Comparison of ENCODE assay signal across 21 cellular contexts in the genomic region with DNA sequence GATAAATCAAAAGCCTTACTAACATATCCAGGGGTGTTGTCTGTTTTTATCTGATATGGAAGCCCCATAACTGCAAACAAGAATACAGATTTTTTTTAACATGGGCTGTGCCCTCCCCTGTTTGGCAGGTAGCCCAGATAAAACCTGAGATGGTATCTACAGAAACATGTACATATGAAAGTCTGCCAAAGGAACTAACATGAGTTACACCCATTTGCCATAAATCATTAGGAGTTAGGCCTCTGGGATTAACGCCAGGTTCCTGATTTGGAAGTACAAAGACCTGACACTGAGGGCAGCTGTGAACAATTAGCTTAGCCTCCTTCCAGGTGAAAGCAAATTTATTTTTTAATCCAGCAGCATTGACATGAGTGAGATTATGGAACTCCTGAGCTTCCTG.
DNase-seq lines count a peak whose midpoint lies in the region; ATAC-seq and TF ChIP-seq lines count a peak whose summit lies in the region.
"Had no signal": no experiment of that assay in that cellular context is flagged by ENCODE, and none has a peak within 500 bp of the region (broad histone marks: within the 10 kb centered on the region; RNA-seq: fewer than 3 reads in every experiment).

No MANE protein-coding gene starts in this region.

- no peak for TF ChIP-seq CTCF in A673 (conservative IDR thresholded peaks at IDR 0.05; ENCODE audit: low read depth, low read length)

- BruUV-seq in A673 (replicated peaks; lab: Mats Ljungman, UMichigan) = no TSS peak

- H3K27ac ChIP-seq in A673 (ENCODE audit: low read depth, low read length, poor library complexity, severe bottlenecking) = no peak overlapping the region
- H3K27ac ChIP-seq: right atrium auricular region, upper lobe of left lung had no signal

- no peaks in the 10 kb centered on the region for H3K4me1 ChIP-seq in A673 (ENCODE audit: insufficient read depth, low read length, poor library complexity, severe bottlenecking)
- H3K4me1 ChIP-seq: right atrium auricular region, upper lobe of left lung had no signal

- no peak overlapping the region for H3K4me3 ChIP-seq in A673 (ENCODE audit: low read depth, low read length, poor library complexity, severe bottlenecking)
- H3K4me3 ChIP-seq: GM23338, lung, right atrium auricular region, upper lobe of left lung had no signal

- DNase-seq in DMS 273 (lab: John Stamatoyannopoulos, UW; ENCODE audit: unreplicated experiment) (peak; percentile 87), NCI-H1092 (lab: John Stamatoyannopoulos, UW) (peak; percentile 80), NCI-H446 (lab: John Stamatoyannopoulos, UW) (peak; percentile 81 to 94), iPS-NIHi11 (ENCODE audit: low spot score) (peak; percentile 17), amygdala (lab: John Stamatoyannopoulos, UW) (no peak), A673 (ENCODE audit: low spot score) (no peak)
- DNase-seq: activated CD4-positive, alpha-beta T cell treated with anti-CD3 and anti-CD28 coated beads, Interleukin-2, amount 50 U/mL, for 1 hour; activated CD8-positive, alpha-beta memory T cell treated with anti-CD3 and anti-CD28 coated beads, Interleukin-2, amount 50 U/mL, for 4 hours; activated naive CD8-positive, alpha-beta T cell treated with anti-CD3 and anti-CD28 coated beads, Interleukin-2, amount 10 ng/mL, durations not matched to agents 7 days and 5 days; erythroblast; kidney; NCI-H2227 treated with DMSO at 0.1 percent for 48 hours; occipital lobe; stimulated activated CD4-positive, alpha-beta T cell treated with anti-CD3 and anti-CD28 coated beads, Interleukin-12 subunit alpha, Interleukin-12 subunit beta, amount 100 ng/mL, for 4 hours; T-helper 1 cell; upper lobe of left lung had no signal

- no peak for ATAC-seq in GM18870 (IDR thresholded peaks at IDR 0.05; ENCODE audit: unreplicated experiment)
- no peak for ATAC-seq in HG03097 (IDR thresholded peaks at IDR 0.05; ENCODE audit: low FRiP score, unreplicated experiment)
- ATAC-seq: GM23338 had no signal

- intact Hi-C loops in A673 (cut with micrococcal nuclease; ENCODE audit: unreplicated experiment) = no loop called here

- no peaks in the 10 kb centered on the region for H3K36me3 ChIP-seq in A673 (ENCODE audit: insufficient read depth, low read length, poor library complexity, severe bottlenecking)
- H3K36me3 ChIP-seq: right atrium auricular region, upper lobe of left lung had no signal

- no peaks in the 10 kb centered on the region for H3K27me3 ChIP-seq in A673 (replicated peaks; ENCODE audit: insufficient read depth, low read depth, low read length, poor library complexity)
- H3K27me3 ChIP-seq: right atrium auricular region, upper lobe of left lung had no signal

- H3K9me3 ChIP-seq in A673 (ENCODE audit: low read depth, low read length, poor library complexity, severe bottlenecking) = no peaks in the 10 kb centered on the region

- POLR2A ChIA-PET in A673 (lab: Charles Lee; ENCODE audit: low non-redundant PET) = no interaction called here

- CTCF ChIA-PET in A673 (lab: Charles Lee) = no interaction called here

Comparison
In these comparisons a context has a peak if more than half of its experiments do, and no peak if none do; other contexts are left out.
1. DNase-seq: peak in DMS 273 (single experiment), NCI-H1092 (single experiment), NCI-H446 (2 of 2) and iPS-NIHi11 (single experiment); none in amygdala (0 of 56) and A673 (single experiment).